In genomic region chr16:1152651-1153259, GRCh38 we compare ENCODE assay signal across 8 cellular contexts. TPM values are rescaled to one million over a fixed set of nuclear protein-coding genes. Genes with fewer than 3 reads are reported as not detected.
DNase-seq lines count a peak whose midpoint lies in the region; ATAC-seq and TF ChIP-seq lines count a peak whose summit lies in the region.

Gene CACNA1H, plus strand, starts transcription at chr16:1153106. Its CDS starts 632 bp downstream, at chr16:1153738.

- no peak within 1 kb of the TSS for H3K9ac ChIP-seq in skeletal muscle tissue (ENCODE audit: low read depth in 1 of 3, low read length in 3 of 3)

- H3K9me3 ChIP-seq in skeletal muscle tissue (ENCODE audit: control insufficient read depth in 3 of 3, low read length in 3 of 3) (no peaks in the 10 kb centered on the region), thyroid gland (no peaks in the 10 kb centered on the region)

- no peak for TF ChIP-seq POLR2A in thyroid gland (IDR thresholded peaks at IDR 0.05)

- WGBS in thyroid gland, 2 donors, result no CpG with 5 or more reads among the region's 98 CpGs

- H3K36me3 ChIP-seq in skeletal muscle tissue (ENCODE audit: control insufficient read depth in 3 of 3, insufficient read depth in 3 of 3, low read length in 3 of 3), result no peaks in the 10 kb centered on the region
- H3K36me3 ChIP-seq in thyroid gland, result no peaks in the 10 kb centered on the region

- H3K27ac ChIP-seq in skeletal muscle tissue (ENCODE audit: low read depth, low read length) (no peak within 1 kb of the TSS), thyroid gland (peak within 1 kb of the TSS in 1 of 3 donors; percentile 7)

- H3K4me3 ChIP-seq in skeletal muscle tissue (ENCODE audit: low read length in 3 of 3) (peak within 1 kb of the TSS in 1 of 3 donors; percentile 41), thyroid gland (replicated peaks in 1 of 3) (peak within 1 kb of the TSS in 1 of 3 donors; percentile 34)

- H3K27me3 ChIP-seq in skeletal muscle tissue (ENCODE audit: control insufficient read depth in 3 of 3, insufficient read depth in 3 of 3, low read length in 3 of 3) (peaks cover 69 to 75% (median 69%) of the 10 kb centered on the region in 3 donors), thyroid gland (no peaks in the 10 kb centered on the region)

- DNase-seq in activated CD8-positive, alpha-beta memory T cell treated with anti-CD3 and anti-CD28 coated beads, Interleukin-2, amount 50 U/mL, for 48 hours, result peak; percentile 73
- DNase-seq in Right ventricle myocardium superior (no peak), thyroid gland (no peak), T1000 (lab: John Stamatoyannopoulos, UW) (no peak), DMS53 (lab: John Stamatoyannopoulos, UW) (no peak)

- intact Hi-C loops in Right ventricle myocardium superior (cut with DNase I), result no loop called here
- intact Hi-C loops in thyroid gland (cut with DNase I), result no loop called here

- H3K4me1 ChIP-seq in skeletal muscle tissue (ENCODE audit: control insufficient read depth in 3 of 3, insufficient read depth in 3 of 3, low read length in 3 of 3), result no peaks in the 10 kb centered on the region
- peaks cover 6 to 21% of the 10 kb centered on the region in 2 donors for H3K4me1 ChIP-seq in thyroid gland

- peak; percentile 42 for TF ChIP-seq CTCF in LNCAP (IDR thresholded peaks at IDR 0.05)
- TF ChIP-seq CTCF in thyroid gland (IDR thresholded peaks at IDR 0.05), result peak in 1 of 6 experiments; percentile 43

- ATAC-seq in Right ventricle myocardium superior (ENCODE audit: poor library complexity) (peak; percentile 23), GM21529 (IDR thresholded peaks at IDR 0.05; ENCODE audit: unreplicated experiment) (no peak)

RNA-seq across cellular contexts. Expression of gene CACNA1H, which starts in this region (rescaled TPM):
- total RNA-seq in Right ventricle myocardium superior (4.2 TPM), skeletal muscle tissue (26.1 TPM), thyroid gland (10 to 100 TPM in 2 of 4 donors, 1 to 10 TPM in 2; 8.4 to 12.4 (median 9.3) TPM)
